Comparison of ENCODE assay signal across 30 cellular contexts in the genomic region with DNA sequence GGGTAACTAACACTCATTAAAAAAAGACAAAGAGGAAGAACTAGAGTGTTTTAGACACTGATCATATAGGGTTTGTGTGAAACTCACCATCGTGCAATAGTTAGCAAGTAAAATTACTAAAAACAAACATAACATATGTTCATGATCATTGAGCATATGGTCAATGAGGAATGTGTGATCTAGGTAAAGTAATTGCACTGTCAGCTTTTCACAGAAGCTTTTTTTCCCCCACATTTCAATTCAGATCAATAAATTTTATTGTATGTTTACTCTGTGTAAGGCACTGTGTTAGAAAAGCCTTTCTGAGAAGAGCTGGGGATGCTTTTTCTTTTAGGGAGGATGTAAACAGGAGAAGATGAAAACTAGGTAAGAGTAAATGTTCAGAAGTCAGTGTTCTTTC.
"Had no signal": no experiment of that assay in that cellular context is flagged by ENCODE, and none has a peak within 500 bp of the region (broad histone marks: within the 10 kb centered on the region; RNA-seq: fewer than 3 reads in every experiment).

No MANE protein-coding gene starts in this region.

- DNase-seq: activated B cell treated with CpG ODN at 0.5 μM for 24 hours; activated CD4-positive, alpha-beta T cell treated with anti-CD3 and anti-CD28 coated beads for 48 hours; activated CD4-positive, alpha-beta T cell treated with anti-CD3 and anti-CD28 coated beads, Interleukin-2, amount 50 U/mL, for 1 hour; activated CD4-positive, alpha-beta T cell treated with anti-CD3 and anti-CD28 coated beads, Interleukin-2, amount 50 U/mL, for 48 hours; activated CD8-positive, alpha-beta memory T cell treated with anti-CD3 and anti-CD28 coated beads for 24 hours; activated CD8-positive, alpha-beta T cell treated with anti-CD3 and anti-CD28 coated beads for 36 hours; activated effector memory CD4-positive, alpha-beta T cell treated with Interleukin-2 at 50 U/mL for 16 hours; activated gamma-delta T cell treated with Interleukin-2 at 50 U/mL for 16 hours; activated naive CD4-positive, alpha-beta T cell treated with anti-CD3 and anti-CD28 coated beads, Interleukin-2, amount 50 U/mL, for 16 hours; activated naive CD4-positive, alpha-beta T cell treated with Interleukin-2 at 50 U/mL for 16 hours; activated T-cell treated with anti-CD3 and anti-CD28 coated beads, Interleukin-2, amount 50 U/mL, for 4 hours; amniotic stem cell; anterior cingulate cortex; brain microvascular endothelial cell; dorsolateral prefrontal cortex; effector memory CD4-positive, alpha-beta T cell; endodermal cell; foreskin fibroblast; heart left ventricle; T-helper 17 cell; T1000; WERI-Rb-1 had no signal

- H3K4me1 ChIP-seq: heart left ventricle had no signal

- H3K27me3 ChIP-seq: brain microvascular endothelial cell, dorsolateral prefrontal cortex had no signal

- H3K9me3 ChIP-seq: heart left ventricle had no signal

- H3K27me3 Mint-ChIP-seq: activated B cell treated with CpG ODN at 0.5 μM for 24 hours; activated CD8-positive, alpha-beta T cell treated with anti-CD3 and anti-CD28 coated beads for 36 hours; activated naive CD8-positive, alpha-beta T cell; activated T-helper 17 cell treated with anti-CD3 and anti-CD28 coated beads, Interleukin-2, amount 50 U/mL, for 72 hours; central memory CD8-positive, alpha-beta T cell; dendritic cell treated with granulocyte-macrophage colony-stimulating factor and Interleukin-4, amounts not matched to agents 40 ng/mL and 50 ng/mL, for 4 days; T-helper 17 cell had no signal

- H3K36me3 ChIP-seq: brain microvascular endothelial cell, heart left ventricle, WERI-Rb-1 had no signal

- H3K27ac ChIP-seq: brain microvascular endothelial cell, coronary artery, heart left ventricle, WERI-Rb-1 had no signal

- H3K4me3 Mint-ChIP-seq: activated B cell treated with CpG ODN at 0.5 μM for 24 hours; activated CD8-positive, alpha-beta T cell treated with anti-CD3 and anti-CD28 coated beads for 36 hours; activated naive CD8-positive, alpha-beta T cell; activated T-cell treated with anti-CD3 and anti-CD28 coated beads, Interleukin-2, amount 50 U/mL, for 4 hours; activated T-helper 17 cell treated with anti-CD3 and anti-CD28 coated beads, Interleukin-2, amount 50 U/mL, for 72 hours; central memory CD8-positive, alpha-beta T cell; dendritic cell treated with granulocyte-macrophage colony-stimulating factor and Interleukin-4, amounts not matched to agents 40 ng/mL and 50 ng/mL, for 4 days; endodermal cell; T-helper 17 cell; T-helper 2 cell treated with Interferon-gamma antibody and Interleukin-4, amounts not matched to agents 5 μg/mL and 100 μg/mL, for 36 hours had no signal

- H3K4me1 Mint-ChIP-seq: activated B cell treated with CpG ODN at 0.5 μM for 24 hours; activated T-helper 17 cell treated with anti-CD3 and anti-CD28 coated beads, Interleukin-2, amount 50 U/mL, for 72 hours; central memory CD8-positive, alpha-beta T cell; endodermal cell; T-helper 17 cell had no signal

- H3K36me3 Mint-ChIP-seq: activated naive CD8-positive, alpha-beta T cell had no signal

- H3K9me3 Mint-ChIP-seq: activated B cell treated with CpG ODN at 0.5 μM for 24 hours; central memory CD8-positive, alpha-beta T cell; dendritic cell treated with granulocyte-macrophage colony-stimulating factor and Interleukin-4, amounts not matched to agents 40 ng/mL and 50 ng/mL, for 4 days; endodermal cell had no signal

- H3K27ac Mint-ChIP-seq: activated B cell treated with CpG ODN at 0.5 μM for 24 hours; activated CD8-positive, alpha-beta T cell treated with anti-CD3 and anti-CD28 coated beads for 36 hours; activated naive CD8-positive, alpha-beta T cell; activated T-helper 17 cell treated with anti-CD3 and anti-CD28 coated beads, Interleukin-2, amount 50 U/mL, for 72 hours; dendritic cell treated with granulocyte-macrophage colony-stimulating factor and Interleukin-4, amounts not matched to agents 40 ng/mL and 50 ng/mL, for 4 days; endodermal cell; T-helper 17 cell; T-helper 2 cell treated with Interferon-gamma antibody and Interleukin-4, amounts not matched to agents 5 μg/mL and 100 μg/mL, for 36 hours had no signal

- H3K4me3 ChIP-seq: coronary artery, dorsolateral prefrontal cortex, heart left ventricle had no signal

- ATAC-seq: activated CD4-positive, CD25-positive, alpha-beta regulatory T cell treated with anti-CD3 and anti-CD28 coated beads, Interleukin-2, amount 50 U/mL, for 24 hours; activated CD8-positive, alpha-beta T cell treated with anti-CD3 and anti-CD28 coated beads for 36 hours; activated T-cell treated with anti-CD3 and anti-CD28 coated beads, Interleukin-2, amount 50 U/mL, for 4 hours; activated T-helper 17 cell treated with anti-CD3 and anti-CD28 coated beads, Interleukin-2, amount 50 U/mL, for 72 hours; esophagus mucosa; heart left ventricle; T-helper 17 cell had no signal
